10 cellular contexts compared by ENCODE assay signal in genomic region chr13:64633948-64634347, GRCh38.
"Had no signal": no experiment of that assay in that cellular context is flagged by ENCODE, and none has a peak within 500 bp of the region (broad histone marks: within the 10 kb centered on the region; RNA-seq: fewer than 3 reads in every experiment).

No MANE protein-coding gene starts in this region.

- DNase-seq: activated CD4-positive, alpha-beta T cell treated with anti-CD3 and anti-CD28 coated beads for 4 hours; activated CD8-positive, alpha-beta memory T cell treated with anti-CD3 and anti-CD28 coated beads, Interleukin-2, amount 50 U/mL, for 48 hours; activated CD8-positive, alpha-beta T cell treated with anti-CD3 and anti-CD28 coated beads, Interleukin-2, amount 10 ng/mL, durations not matched to agents 7 days and 5 days; activated naive CD4-positive, alpha-beta T cell; activated naive CD8-positive, alpha-beta T cell treated with anti-CD3 and anti-CD28 coated beads, Interleukin-2, amount 50 U/mL, for 24 hours; effector memory CD8-positive, alpha-beta T cell; ovary; stimulated activated CD4-positive, alpha-beta T cell treated with anti-CD3 and anti-CD28 coated beads, Interleukin-12 subunit alpha, Interleukin-12 subunit beta, amount 100 ng/mL, for 4 hours; stimulated activated naive CD4-positive, alpha-beta T cell treated with Interleukin-2 at 50 U/mL for 16 hours; WERI-Rb-1 had no signal

- ATAC-seq: activated CD8-positive, alpha-beta T cell treated with anti-CD3 and anti-CD28 coated beads, Interleukin-2, amount 10 ng/mL, durations not matched to agents 7 days and 5 days; activated naive CD8-positive, alpha-beta T cell treated with anti-CD3 and anti-CD28 coated beads, Interleukin-2, amount 50 U/mL, for 24 hours; effector memory CD8-positive, alpha-beta T cell had no signal
